ENCODE assay signal across 8 cellular contexts in genomic region chr9:116149844-116150243, GRCh38. TPM values are rescaled to one million over a fixed set of nuclear protein-coding genes. Genes with fewer than 3 reads are reported as not detected.
DNase-seq lines count a peak whose midpoint lies in the region; ATAC-seq, FAIRE-seq and TF ChIP-seq lines count a peak whose summit lies in the region.

No MANE protein-coding gene starts in this region.

- intact Hi-C loops in OCI-LY7 (cut with micrococcal nuclease; ENCODE audit: unreplicated experiment) = loop anchor here (5.0 kb wide), 1 partner anchor 422 kb away; no protein-coding TSS in a partner anchor

- H3K36me3 ChIP-seq in OCI-LY7 (ENCODE audit: insufficient read depth, low read length) = no peaks in the 10 kb centered on the region

- H3K4me1 ChIP-seq in OCI-LY7 (ENCODE audit: insufficient read depth, low read length, poor library complexity, severe bottlenecking) = no peaks in the 10 kb centered on the region

- POLR2A ChIA-PET in OCI-LY7 (lab: Charles Lee) = no interaction called here

- TF ChIP-seq CTCF in D721Med (IDR thresholded peaks at IDR 0.05; ENCODE audit: insufficient read depth, missing control alignments) = peak; percentile 51
- TF ChIP-seq CTCF in OCI-LY7 (conservative IDR thresholded peaks at IDR 0.05; ENCODE audit: low read length) = peak; percentile 71
- peak; percentile 67 for TF ChIP-seq CTCF in fibroblast of pulmonary artery (IDR thresholded peaks at IDR 0.05; ENCODE audit: low read length, missing control alignments)

- no peaks in the 10 kb centered on the region for H3K9me2 ChIP-seq in OCI-LY7 (ENCODE audit: insufficient read depth, low read length)

- no peaks in the 10 kb centered on the region for H3K79me2 ChIP-seq in OCI-LY7 (ENCODE audit: insufficient read depth, low read depth, low read length)

- H2AFZ ChIP-seq in OCI-LY7 (ENCODE audit: low read length) = no peak overlapping the region

- H3K27ac ChIP-seq in OCI-LY7 (ENCODE audit: low read depth, low read length, poor library complexity, severe bottlenecking) = no peak overlapping the region

- no peak overlapping the region for H3K4me3 ChIP-seq in OCI-LY7 (ENCODE audit: low read depth, low read length, poor library complexity, severe bottlenecking)
- H3K4me3 ChIP-seq in fibroblast of pulmonary artery (replicated peaks; ENCODE audit: low read depth, low read length) = no peak overlapping the region

- H3K9me3 ChIP-seq in OCI-LY7 (ENCODE audit: low read length) = no peaks in the 10 kb centered on the region

- DNase-seq in D721Med (ENCODE audit: insufficient read length, low spot score) (no peak), OCI-LY7 (ENCODE audit: low spot score) (peak; percentile 14), fibroblast of pulmonary artery (ENCODE audit: low read depth) (peak; percentile 53), superior temporal gyrus (ENCODE audit: extremely low spot score) (peak; percentile 46), H4 (ENCODE audit: low spot score) (no peak)
- no peak for DNase-seq in stimulated activated CD4-positive, alpha-beta T cell treated with anti-CD3 and anti-CD28 coated beads, Interleukin-4, amount 100 ng/mL, for 24 hours
- no peak for DNase-seq in activated naive CD4-positive, alpha-beta T cell (lab: John Stamatoyannopoulos, UW)

- no peaks in the 10 kb centered on the region for H4K20me1 ChIP-seq in OCI-LY7 (ENCODE audit: insufficient read depth, low read length)

- peak; percentile 62 for ATAC-seq in GM21619 (IDR thresholded peaks at IDR 0.05; ENCODE audit: unreplicated experiment)

- CTCF ChIA-PET in OCI-LY7 (lab: Charles Lee; ENCODE audit: unreplicated experiment) = no interaction called here

- no TSS peak for BruUV-seq in OCI-LY7 (replicated peaks; lab: Mats Ljungman, UMichigan)

- no peak overlapping the region for H3K4me2 ChIP-seq in OCI-LY7 (ENCODE audit: low read length)

- no peak for FAIRE-seq in D721Med (lab: Jason Lieb, UNC)

RNA-seq across cellular contexts. Expression of gene PAPPA, which starts 3.7 kb away (rescaled TPM):
- not detected in 2 replicates for total RNA-seq in OCI-LY7 (2014; rRNA removed; shearing (Covaris generic))
- total RNA-seq in OCI-LY7 (2022) = not detected in 2 replicates
- total RNA-seq in H4 (2014; rRNA removed; shearing (Covaris generic)) = 0.37 and 0.39 TPM in 2 replicates

Comparison
In these comparisons a context has a peak if more than half of its experiments do, and no peak if none do; other contexts are left out.
1. DNase-seq: peak in OCI-LY7 (single experiment), fibroblast of pulmonary artery (single experiment) and superior temporal gyrus (single experiment); none in D721Med (single experiment), stimulated activated CD4-positive, alpha-beta T cell treated with anti-CD3 and anti-CD28 coated beads, Interleukin-4, amount 100 ng/mL, for 24 hours (single experiment), H4 (single experiment) and activated naive CD4-positive, alpha-beta T cell (0 of 4).
2. Peak in every context shown above with its lines, with median percentiles within 50 percentile points of each other: CTCF ChIP-seq.